Comparison of ENCODE assay signal across 1 cellular context in genomic region chr7:150322833-150323681, GRCh38.
TF ChIP-seq lines count a peak whose summit lies in the region.

Gene ACTR3C (minus strand): TSS chr7:150323545. CDS start chr7:150295296, 28,249 bp downstream.
Gene LRRC61 (plus strand): TSS chr7:150323355. CDS start chr7:150336862, 13,507 bp downstream.

TF ChIP-seq in HepG2, 621 proteins besides CTCF, POLR2A, EP300 and RAD21 (continued from another document and continues in another):
- TF ChIP-seq ZNF337 (CRISPR knock-in tag; IDR thresholded peaks at IDR 0.05; ENCODE audit: borderline replicate concordance, low read depth), result peak; percentile 3; the same call in 1 of the 2 replicates
- TF ChIP-seq SYNCRIP (IDR thresholded peaks at IDR 0.05; ENCODE audit: insufficient read depth, low read depth, low read length), result no peak
- TF ChIP-seq ZMAT3 (CRISPR knock-in tag; conservative IDR thresholded peaks at IDR 0.05), result peak; percentile 97
- TF ChIP-seq RBM39 (IDR thresholded peaks at IDR 0.05; ENCODE audit: low read depth, low read length, poor library complexity, severe bottlenecking), result peak; percentile 92
- peak; percentile 10; the same call in 1 of the 2 replicates for TF ChIP-seq TGIF2 (CRISPR knock-in tag; IDR thresholded peaks at IDR 0.05)
- no peak; the same call in 1 of the 2 replicates for TF ChIP-seq ZSCAN5A (CRISPR knock-in tag; IDR thresholded peaks at IDR 0.05; ENCODE audit: borderline replicate concordance)
- peak; percentile 64; the same call in 1 of the 2 replicates for TF ChIP-seq ZNF792 (CRISPR knock-in tag; IDR thresholded peaks at IDR 0.05)
- peak; percentile 61; the same call in 1 of the 2 replicates for TF ChIP-seq THRA (CRISPR knock-in tag; IDR thresholded peaks at IDR 0.05; ENCODE audit: borderline replicate concordance)
- 0 out of 2 replicates have a peak, but pooled peaks have one; percentile 27 for TF ChIP-seq ZNF383 (CRISPR knock-in tag; IDR thresholded peaks at IDR 0.05; ENCODE audit: borderline replicate concordance)
- TF ChIP-seq ZNF263 (CRISPR knock-in tag; IDR thresholded peaks at IDR 0.05), result no peak; the same call in 1 of the 2 replicates
- peak; percentile 73 for TF ChIP-seq ZSCAN29 (CRISPR knock-in tag; conservative IDR thresholded peaks at IDR 0.05)
- no peak for TF ChIP-seq SMC3 (IDR thresholded peaks at IDR 0.05; ENCODE audit: low read length)
- peak; percentile 92 for TF ChIP-seq ZNF142 (CRISPR knock-in tag; IDR thresholded peaks at IDR 0.05)
- peak; percentile 95 for TF ChIP-seq ZNF639 (CRISPR knock-in tag; conservative IDR thresholded peaks at IDR 0.05)
- 0 out of 2 replicates have a peak, but pooled peaks have one; percentile 88 for TF ChIP-seq ZNF17 (CRISPR knock-in tag; IDR thresholded peaks at IDR 0.05)
- peak; percentile 85; the same call in 1 of the 2 replicates for TF ChIP-seq LBX2 (CRISPR knock-in tag; IDR thresholded peaks at IDR 0.05; ENCODE audit: borderline replicate concordance)
- no peak for TF ChIP-seq FUBP1 (CRISPR knock-in tag; IDR thresholded peaks at IDR 0.05; ENCODE audit: borderline replicate concordance)
- no peak for TF ChIP-seq ZNF720 (CRISPR knock-in tag; IDR thresholded peaks at IDR 0.05)
- TF ChIP-seq HDAC2 (CRISPR knock-in tag; IDR thresholded peaks at IDR 0.05), result peak; percentile 85
- TF ChIP-seq FOXO1 (CRISPR knock-in tag; IDR thresholded peaks at IDR 0.05), result peak; percentile 80
- 0 out of 2 replicates have a peak, but pooled peaks have one; percentile 73 for TF ChIP-seq ZNF737 (CRISPR knock-in tag; IDR thresholded peaks at IDR 0.05; ENCODE audit: borderline replicate concordance)
- TF ChIP-seq ZBTB33 (CRISPR knock-in tag; IDR thresholded peaks at IDR 0.05), result peak; percentile 5; the same call in 1 of the 2 replicates
- TF ChIP-seq ZBTB46 (CRISPR knock-in tag; IDR thresholded peaks at IDR 0.05; ENCODE audit: borderline replicate concordance), result no peak
- peak; percentile 80; the same call in 1 of the 2 replicates for TF ChIP-seq ZNF547 (CRISPR knock-in tag; IDR thresholded peaks at IDR 0.05)
- TF ChIP-seq CBX5 (CRISPR knock-in tag; IDR thresholded peaks at IDR 0.05; ENCODE audit: borderline replicate concordance), result peak; percentile 66; the same call in 1 of the 2 replicates
- peak; percentile 85; the same call in 1 of the 2 replicates for TF ChIP-seq CC2D1A (CRISPR knock-in tag; IDR thresholded peaks at IDR 0.05)
- TF ChIP-seq JDP2 (CRISPR knock-in tag; IDR thresholded peaks at IDR 0.05; ENCODE audit: borderline replicate concordance), result no peak; the same call in 1 of the 2 replicates
- TF ChIP-seq ZNF788 (CRISPR knock-in tag; IDR thresholded peaks at IDR 0.05; ENCODE audit: borderline replicate concordance), result peak; percentile 81; the same call in 1 of the 2 replicates
- TF ChIP-seq ZFP36L2 (CRISPR knock-in tag; IDR thresholded peaks at IDR 0.05), result no peak; the same call in 1 of the 2 replicates
- TF ChIP-seq ZKSCAN1 (IDR thresholded peaks at IDR 0.05; ENCODE audit: low read length), result no peak
- peak; percentile 97 for TF ChIP-seq ZFY (CRISPR knock-in tag; IDR thresholded peaks at IDR 0.05)
- TF ChIP-seq ZNF230 (CRISPR knock-in tag; IDR thresholded peaks at IDR 0.05), result peak; percentile 88
- TF ChIP-seq ZNF83 (CRISPR knock-in tag; IDR thresholded peaks at IDR 0.05; ENCODE audit: borderline replicate concordance), result peak; percentile 38; the same call in 1 of the 2 replicates
- peak; percentile 96 for TF ChIP-seq ZSCAN30 (CRISPR knock-in tag; IDR thresholded peaks at IDR 0.05)
- TF ChIP-seq MTERF4 (CRISPR knock-in tag; IDR thresholded peaks at IDR 0.05), result peak; percentile 94
- no peak for TF ChIP-seq REST (IDR thresholded peaks at IDR 0.05; ENCODE audit: borderline replicate concordance in 1 of 2, low read depth in 1 of 2, low read length in 2 of 2)
